Comparison of ENCODE assay signal across 11 cellular contexts in the genomic region with DNA sequence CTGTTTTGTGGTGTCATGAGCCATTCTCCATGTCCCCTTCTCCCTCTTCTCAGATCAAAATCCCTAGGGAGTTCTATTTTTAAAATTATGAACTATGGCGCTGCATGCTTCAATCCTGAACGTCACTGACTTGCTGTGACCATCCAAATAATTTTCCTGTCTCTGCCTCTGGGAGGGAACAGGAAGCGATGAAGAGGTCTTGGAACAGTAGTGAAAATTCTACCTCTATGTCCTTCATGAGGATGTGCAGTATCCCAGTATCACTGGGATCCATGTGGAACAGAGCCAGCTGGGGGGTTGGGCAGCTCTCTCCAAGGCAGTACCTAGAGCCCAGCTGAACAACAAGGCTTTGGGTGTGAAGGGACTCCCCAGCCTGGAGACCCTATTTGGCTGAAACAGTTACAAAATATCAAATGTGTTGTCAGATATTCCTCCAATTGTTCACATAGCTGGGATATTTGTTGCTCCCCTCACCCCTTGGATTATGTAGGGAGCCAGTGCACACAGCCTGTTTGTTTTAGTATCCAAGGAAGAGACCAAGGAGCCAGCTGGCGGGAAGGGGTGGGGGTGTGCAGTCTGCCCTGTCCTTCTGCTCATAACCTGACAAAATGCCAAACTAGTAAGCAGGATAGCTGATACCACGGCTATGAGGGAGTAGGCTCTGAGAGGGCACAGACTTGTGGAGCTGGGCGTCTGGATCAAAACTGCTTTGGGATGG. TPM values are rescaled to one million over a fixed set of nuclear protein-coding genes. Genes with fewer than 3 reads are reported as not detected.
A peak's percentile ranks its signal among the peaks of the same experiment; 100 is the strongest.
DNase-seq lines count a peak whose midpoint lies in the region; FAIRE-seq and TF ChIP-seq lines count a peak whose summit lies in the region.
"Had no signal": no experiment of that assay in that cellular context is flagged by ENCODE, and none has a peak within 500 bp of the region (broad histone marks: within the 10 kb centered on the region; RNA-seq: fewer than 3 reads in every experiment).

No MANE protein-coding gene starts in this region.

- CTCF ChIA-PET in A673 (lab: Charles Lee), result no interaction called here

- H3K9me3 ChIP-seq in adrenal gland (replicated peaks in 1 of 3) (no peaks in the 10 kb centered on the region), right atrium auricular region (no peaks in the 10 kb centered on the region), small intestine (ENCODE audit: control insufficient read depth, low read depth) (no peaks in the 10 kb centered on the region), A673 (ENCODE audit: low read depth, low read length, poor library complexity, severe bottlenecking) (no peaks in the 10 kb centered on the region)
- H3K9me3 ChIP-seq: colonic mucosa had no signal

- no peak for FAIRE-seq in small intestine (lab: Jason Lieb, UNC)

- intact Hi-C loops in adrenal gland (cut with DNase I), result loop anchor here in 1 of 2 donors (10.0 kb wide), 1 partner anchor 88 kb away; no protein-coding TSS in a partner anchor
- intact Hi-C loops in A673 (cut with micrococcal nuclease; ENCODE audit: unreplicated experiment), result no loop called here

- 49 to 67% (median 58%) methylated on average over 6 of the region's 6 CpGs for WGBS in adrenal gland, 4 donors
- 48 to 62% (median 59%) methylated on average over 6 of the region's 6 CpGs for WGBS in small intestine, 3 donors

- DNase-seq in HS-27A (ENCODE audit: low read depth) (peak; percentile 79), adrenal gland (peak in 6 of 7 donors; percentile 25 to 62 (median 32)), right atrium auricular region (ENCODE audit: low spot score) (peak; percentile 60), small intestine (peak; percentile 22), NCI-H1436 (lab: John Stamatoyannopoulos, UW) (no peak), activated gamma-delta T cell treated with Interleukin-2 at 50 U/mL for 16 hours (no peak), A673 (ENCODE audit: low spot score) (no peak)
- no peak for DNase-seq in activated CD8-positive, alpha-beta memory T cell treated with anti-CD3 and anti-CD28 coated beads, Interleukin-2, amount 50 U/mL, for 4 hours
- DNase-seq: colonic mucosa, H7 had no signal

- TF ChIP-seq POLR2A in adrenal gland (IDR thresholded peaks at IDR 0.05), result no peak

- peak overlapping the region in 2 of 5 donors; percentile 29 to 55 for H3K27ac ChIP-seq in adrenal gland
- H3K27ac ChIP-seq in right atrium auricular region, result peak overlapping the region; percentile 77 to 78
- H3K27ac ChIP-seq in small intestine (ENCODE audit: low read depth in 1 of 2, low read length in 1 of 2), result peak overlapping the region in 1 of 2 donors; percentile 80
- H3K27ac ChIP-seq in A673 (ENCODE audit: low read depth, low read length, poor library complexity, severe bottlenecking), result no peak overlapping the region
- H3K27ac ChIP-seq: colonic mucosa, neural progenitor cell had no signal

- H3K4me1 ChIP-seq in adrenal gland (replicated peaks in 1 of 2), result no peaks in the 10 kb centered on the region
- peaks cover 0 to 21% of the 10 kb centered on the region in 2 donors for H3K4me1 ChIP-seq in right atrium auricular region
- peaks cover 0 to 8% of the 10 kb centered on the region in 2 donors for H3K4me1 ChIP-seq in small intestine (ENCODE audit: control insufficient read depth in 2 of 2, insufficient read depth in 1 of 2, low read depth in 1 of 2, low read length in 1 of 2)
- peaks cover 5% of the 10 kb centered on the region for H3K4me1 ChIP-seq in A673 (ENCODE audit: insufficient read depth, low read length, poor library complexity, severe bottlenecking)
- H3K4me1 ChIP-seq: colonic mucosa had no signal

- BruUV-seq in A673 (replicated peaks; lab: Mats Ljungman, UMichigan), result no TSS peak

- H3K27me3 ChIP-seq in adrenal gland (no peaks in the 10 kb centered on the region), right atrium auricular region (no peaks in the 10 kb centered on the region), small intestine (ENCODE audit: control insufficient read depth in 2 of 2, insufficient read depth in 2 of 2, low read length in 2 of 2) (no peaks in the 10 kb centered on the region), A673 (replicated peaks; ENCODE audit: insufficient read depth, low read depth, low read length, poor library complexity) (no peaks in the 10 kb centered on the region)
- H3K27me3 ChIP-seq: colonic mucosa, neural progenitor cell had no signal

- peaks cover 0 to 39% of the 10 kb centered on the region in 2 donors for H3K36me3 ChIP-seq in adrenal gland (replicated peaks in 1 of 2)
- peaks cover 27% of the 10 kb centered on the region for H3K36me3 ChIP-seq in right atrium auricular region
- peaks cover 0 to 2% of the 10 kb centered on the region in 2 donors for H3K36me3 ChIP-seq in small intestine (ENCODE audit: control insufficient read depth in 2 of 2, insufficient read depth in 2 of 2, low read length in 2 of 2)
- H3K36me3 ChIP-seq in A673 (ENCODE audit: insufficient read depth, low read length, poor library complexity, severe bottlenecking), result peaks cover 51% of the 10 kb centered on the region
- H3K36me3 ChIP-seq: colonic mucosa had no signal

- TF ChIP-seq CTCF in adrenal gland (IDR thresholded peaks at IDR 0.05) (no peak), right atrium auricular region (IDR thresholded peaks at IDR 0.05) (no peak), A673 (conservative IDR thresholded peaks at IDR 0.05; ENCODE audit: low read depth, low read length) (no peak)

- POLR2A ChIA-PET in A673 (lab: Charles Lee; ENCODE audit: low non-redundant PET), result no interaction called here

- no peak overlapping the region for H3K4me3 ChIP-seq in adrenal gland
- peak overlapping the region in 1 of 2 donors; percentile 24 for H3K4me3 ChIP-seq in right atrium auricular region
- H3K4me3 ChIP-seq in small intestine (ENCODE audit: low read depth in 1 of 2, low read length in 2 of 2), result no peak overlapping the region
- no peak overlapping the region for H3K4me3 ChIP-seq in A673 (ENCODE audit: low read depth, low read length, poor library complexity, severe bottlenecking)
- H3K4me3 ChIP-seq: colonic mucosa, neural progenitor cell had no signal

RNA-seq across cellular contexts. Expression of a gene that starts 7.6 kb away (rescaled TPM):
- total RNA-seq in adrenal gland (1 to 10 TPM; 2.9 to 6.1 (median 4.5) TPM), right atrium auricular region (1 to 10 TPM; 1.4 to 2.4 TPM), A673 (2021) (30.2 and 34.6 TPM in 2 replicates)
- polyA plus RNA-seq in adrenal gland (1 to 10 TPM; 1.1 to 3.3 (median 1.4) TPM), small intestine (1 to 10 TPM in 2 of 3 donors, under 1 TPM in 1; 0.45 to 5.4 (median 1.1) TPM)

RNA-seq across cellular contexts. Expression of a gene that starts 8.2 kb away (rescaled TPM):
- total RNA-seq in adrenal gland (10 to 100 TPM in 7 of 8 donors, 1 to 10 TPM in 1; 9.8 to 18.7 (median 13.7) TPM), right atrium auricular region (1 to 10 TPM; 8.3 to 9.6 TPM), A673 (2021) (42.7 and 48.9 TPM in 2 replicates)
- polyA plus RNA-seq in adrenal gland (10 to 100 TPM; 15.7 to 18.0 (median 16.0) TPM), small intestine (10 to 100 TPM; 12.4 to 15.4 (median 14.5) TPM)

RNA-seq across cellular contexts. Expression of a gene that starts 16.4 kb away (rescaled TPM):
- 100 to 1,000 TPM in 1 of 8 donors, 10 to 100 TPM in 7; 57.1 to 102 (median 75.0) TPM for total RNA-seq in adrenal gland
- polyA plus RNA-seq in adrenal gland, result 10 to 100 TPM; 13.0 to 37.2 (median 13.1) TPM
- total RNA-seq in right atrium auricular region, result 10 to 100 TPM; 50.1 to 58.1 TPM
- 10 to 100 TPM in 2 of 3 donors, 1 to 10 TPM in 1; 9.5 to 11.2 (median 10.3) TPM for polyA plus RNA-seq in small intestine
- 71.8 and 81.3 TPM in 2 replicates for total RNA-seq in A673 (2021)

RNA-seq across cellular contexts. Expression of a gene that starts 25.4 kb away (rescaled TPM):
- total RNA-seq in adrenal gland (1 to 10 TPM in 2 of 8 donors, under 1 TPM in 4, not detected in 2; 0.07 to 1.3 (median 0.20) TPM), right atrium auricular region (under 1 TPM in 1 of 2 donors, not detected in 1; 0.08 TPM), A673 (2021) (1.1 TPM in 2 replicates)
- polyA plus RNA-seq in adrenal gland (under 1 TPM; 0.26 to 0.48 (median 0.34) TPM), small intestine (100 to 1,000 TPM in 2 of 3 donors, 10 to 100 TPM in 1; 79.1 to 214 (median 186) TPM)
- total RNA-seq: H7 had no signal

RNA-seq across cellular contexts. Expression of a gene that starts 41.2 kb away (rescaled TPM):
- total RNA-seq in adrenal gland (1 to 10 TPM; 2.1 to 6.2 (median 3.6) TPM), right atrium auricular region (1 to 10 TPM in 1 of 2 donors, under 1 TPM in 1; 0.33 to 2.0 TPM), A673 (2021) (0.09 and 0.26 TPM in 2 replicates)
- polyA plus RNA-seq in adrenal gland (1 to 10 TPM; 1.3 to 1.6 (median 1.5) TPM), small intestine (10 to 100 TPM in 2 of 3 donors, 1 to 10 TPM in 1; 2.0 to 20.1 (median 14.3) TPM)
- total RNA-seq: H7 had no signal

Comparison
In these comparisons a context has a peak if more than half of its experiments do, and no peak if none do; other contexts are left out.
1. DNase-seq: peak in HS-27A (single experiment), adrenal gland (6 of 7), right atrium auricular region (single experiment) and small intestine (single experiment); none in activated CD8-positive, alpha-beta memory T cell treated with anti-CD3 and anti-CD28 coated beads, Interleukin-2, amount 50 U/mL, for 4 hours (single experiment), NCI-H1436 (single experiment), activated gamma-delta T cell treated with Interleukin-2 at 50 U/mL for 16 hours (single experiment) and A673 (single experiment).